ENCODE assay signal across 23 cellular contexts in genomic region chr20:480044-480443, GRCh38.
"Had no signal": no experiment of that assay in that cellular context is flagged by ENCODE, and none has a peak within 500 bp of the region (broad histone marks: within the 10 kb centered on the region; RNA-seq: fewer than 3 reads in every experiment).

No MANE protein-coding gene starts in this region.

- H3K27ac ChIP-seq: breast epithelium, WERI-Rb-1 had no signal

- ATAC-seq: activated T-cell treated with anti-CD3 and anti-CD28 coated beads, Interleukin-2, amount 50 U/mL, for 4 hours; K562; Panc1; Right ventricle myocardium inferior had no signal

- H3K36me3 ChIP-seq: breast epithelium had no signal

- H3K9me3 ChIP-seq: breast epithelium had no signal

- H3K4me3 ChIP-seq: breast epithelium, K562, SK-N-MC had no signal

- DNase-seq: activated CD4-positive, alpha-beta T cell treated with anti-CD3 and anti-CD28 coated beads for 4 hours; activated effector memory CD4-positive, alpha-beta T cell treated with anti-CD3 and anti-CD28 coated beads, Interleukin-2, amount 50 U/mL, for 16 hours; activated naive CD4-positive, alpha-beta T cell treated with Interleukin-2 at 50 U/mL for 16 hours; activated T-cell treated with anti-CD3 and anti-CD28 coated beads, Interleukin-2, amount 50 U/mL, for 4 hours; aorta; caudate nucleus; Karpas-422; NCI-H1105 treated with DMSO at 0.1 percent for 48 hours; NCI-H1436 treated with DMSO at 0.1 percent for 48 hours; NCI-H187; NCI-H2081; NCI-H510A treated with DMSO at 0.1 percent for 48 hours; NCI-H69; NK-92 treated with Interleukin-12 subunit alpha and Interleukin-12 subunit beta, amount 100 ng/mL, for 24 hours; OCI-M1; RPMI8226; T-helper 1 cell; WERI-Rb-1 had no signal

- H3K9me3 Mint-ChIP-seq: activated T-cell treated with anti-CD3 and anti-CD28 coated beads, Interleukin-2, amount 50 U/mL, for 4 hours had no signal

- H3K4me1 ChIP-seq: breast epithelium had no signal

- H3K27me3 ChIP-seq: breast epithelium had no signal

- H3K4me3 Mint-ChIP-seq: activated T-cell treated with anti-CD3 and anti-CD28 coated beads, Interleukin-2, amount 50 U/mL, for 4 hours had no signal
